8 cellular contexts compared by ENCODE assay signal in genomic region chr7:24979470-24979862, GRCh38. TPM values are rescaled to one million over a fixed set of nuclear protein-coding genes. Genes with fewer than 3 reads are reported as not detected.
DNase-seq lines count a peak whose midpoint lies in the region; ATAC-seq and TF ChIP-seq lines count a peak whose summit lies in the region.

No MANE protein-coding gene starts in this region.

- H2AFZ ChIP-seq in GM23248: peak overlapping the region; percentile 71

- H3K79me2 ChIP-seq in GM23248 (ENCODE audit: insufficient read depth): peaks cover 55% of the 10 kb centered on the region

- H3K9ac ChIP-seq in GM23248: peak overlapping the region; percentile 93

- peak overlapping the region; percentile 86 for H3K4me3 Mint-ChIP-seq in WTC11

- peaks cover 8% of the 10 kb centered on the region for H3K9me3 Mint-ChIP-seq in WTC11

- H3K4me1 ChIP-seq in GM23248 (ENCODE audit: insufficient read depth) (peaks cover 41% of the 10 kb centered on the region), left lung (peaks cover 0 to 28% of the 10 kb centered on the region in 2 donors)

- no peak overlapping the region for H3K27ac Mint-ChIP-seq in WTC11

- no peaks in the 10 kb centered on the region for H3K9me2 ChIP-seq in GM23248 (ENCODE audit: insufficient read depth)

- TF ChIP-seq CTCF in GM12864 (IDR thresholded peaks at IDR 0.05; ENCODE audit: low read depth, low read length, missing control alignments) (peak; percentile 46), LNCAP (IDR thresholded peaks at IDR 0.05) (peak; percentile 60), WTC11 (IDR thresholded peaks at IDR 0.05) (no peak), cardiac fibroblast (IDR thresholded peaks at IDR 0.05; ENCODE audit: low read depth, low read length) (peak; percentile 34), left lung (IDR thresholded peaks at IDR 0.05) (peak; percentile 13 to 19)

- H3K27me3 ChIP-seq in GM23248 (replicated peaks; ENCODE audit: insufficient read depth) (no peaks in the 10 kb centered on the region), left lung (peaks cover 0 to 39% of the 10 kb centered on the region in 2 donors)

- CTCF ChIA-PET in WTC11 (lab: Charles Lee): interaction anchor here (0.5 to 5.7 kb wide), 31 partner anchors 8 to 1266 kb away, joined by 3 to 41 read pairs (median 3); no protein-coding TSS in a partner anchor

- no peaks in the 10 kb centered on the region for H4K20me1 ChIP-seq in GM23248 (ENCODE audit: insufficient read depth)

- peaks cover 41% of the 10 kb centered on the region for H3F3A ChIP-seq in GM23248 (ENCODE audit: insufficient read depth)

- peak; percentile 47 for DNase-seq in GM12864 (ENCODE audit: low read depth)
- DNase-seq in GM23248: peak; percentile 89
- DNase-seq in WTC11 (ENCODE audit: low spot score): peak; percentile 83
- peak; percentile 66 to 78 for DNase-seq in cardiac fibroblast (ENCODE audit: low read depth in 2 of 2)
- DNase-seq in left lung: peak; percentile 77 to 90
- peak; percentile 66 to 74 for DNase-seq in stimulated activated CD4-positive, alpha-beta T cell treated with anti-CD3 and anti-CD28 coated beads, Interleukin-4, amount 100 ng/mL, for 4 hours
- DNase-seq in COLO829 (ENCODE audit: low spot score): no peak

- peak overlapping the region; percentile 86 for H3K4me2 ChIP-seq in GM23248 (ENCODE audit: unreplicated experiment)

- H3K36me3 Mint-ChIP-seq in WTC11: peaks cover 8% of the 10 kb centered on the region

- intact Hi-C loops in left lung (cut with DNase I): no loop called here

- H3K36me3 ChIP-seq in GM23248 (ENCODE audit: low read depth): no peaks in the 10 kb centered on the region
- H3K36me3 ChIP-seq in left lung: no peaks in the 10 kb centered on the region

- H3K4me3 ChIP-seq in GM12864 (ENCODE audit: low read depth, low read length) (peak overlapping the region; percentile 81), GM23248 (peak overlapping the region; percentile 95), cardiac fibroblast (replicated peaks in 1 of 2; ENCODE audit: low read depth in 2 of 2, low read length in 2 of 2) (peak overlapping the region; percentile 81 to 82), left lung (peak overlapping the region; percentile 55 to 84)

- WGBS in GM23248 (ENCODE audit: low coverage in 1 of 2, low lambda C conversion rate in 2 of 2, missing lambda C conversion rate in 2 of 2), 2 experiments: 1% methylated on average over 39 to 41 of the region's 42 CpGs

- H3K27me3 Mint-ChIP-seq in WTC11 (ENCODE audit: low read depth): peaks cover 47% of the 10 kb centered on the region

- H3K9me3 ChIP-seq in GM23248 (ENCODE audit: low read depth) (no peaks in the 10 kb centered on the region), left lung (no peaks in the 10 kb centered on the region)

- H3K27ac ChIP-seq in GM23248: peak overlapping the region; percentile 74
- H3K27ac ChIP-seq in left lung: peak overlapping the region; percentile 78 to 94

- peak; percentile 49 for ATAC-seq in WTC11
- ATAC-seq in left lung: peak; percentile 61

- POLR2A ChIA-PET in WTC11 (lab: Charles Lee): interaction anchor here (0.9 to 1.8 kb wide), 6 partner anchors 20 to 146 kb away, joined by 3 to 6 read pairs (median 4); partner anchors contain the start of gene CYCS

- H3K4me1 Mint-ChIP-seq in WTC11: peaks cover 65% of the 10 kb centered on the region

- in situ Hi-C loops in GM23248 (cut with MboI): no loop called here

TF ChIP-seq in WTC11, 78 proteins besides CTCF, POLR2A, EP300 and RAD21 (continues in another document):
- TF ChIP-seq CREM (CRISPR knock-in tag; IDR thresholded peaks at IDR 0.05) (no peak), ESRRA (CRISPR knock-in tag; IDR thresholded peaks at IDR 0.05; ENCODE audit: borderline replicate concordance) (peak; percentile 53; the same call in 1 of the 2 replicates), FOXP1 (CRISPR knock-in tag; IDR thresholded peaks at IDR 0.05; ENCODE audit: borderline replicate concordance) (no peak), GRHL2 (CRISPR knock-in tag; IDR thresholded peaks at IDR 0.05; ENCODE audit: insufficient replicate concordance, severe bottlenecking) (no peak), GTF2I (CRISPR knock-in tag; conservative IDR thresholded peaks at IDR 0.05) (no peak), ZNF263 (CRISPR knock-in tag; IDR thresholded peaks at IDR 0.05; ENCODE audit: low read depth) (no peak), ZNF138 (CRISPR knock-in tag; conservative IDR thresholded peaks at IDR 0.05) (no peak), ZNF317 (CRISPR knock-in tag; IDR thresholded peaks at IDR 0.05; ENCODE audit: borderline replicate concordance, low read depth) (no peak), ELF4 (CRISPR knock-in tag; IDR thresholded peaks at IDR 0.05; ENCODE audit: low read depth) (no peak), NR2C2 (CRISPR knock-in tag; IDR thresholded peaks at IDR 0.05) (no peak), EMX1 (CRISPR knock-in tag; IDR thresholded peaks at IDR 0.05) (no peak), MYBL2 (CRISPR knock-in tag; IDR thresholded peaks at IDR 0.05) (no peak), FOXJ3 (CRISPR knock-in tag; IDR thresholded peaks at IDR 0.05; ENCODE audit: borderline replicate concordance) (no peak), ZNF423 (CRISPR knock-in tag; IDR thresholded peaks at IDR 0.05) (no peak), RELA (CRISPR knock-in tag; IDR thresholded peaks at IDR 0.05; ENCODE audit: borderline replicate concordance) (peak; percentile 55; the same call in 1 of the 2 replicates), AR (CRISPR knock-in tag; IDR thresholded peaks at IDR 0.05) (no peak), MLX (CRISPR knock-in tag; IDR thresholded peaks at IDR 0.05) (no peak), GABPB1 (CRISPR knock-in tag; IDR thresholded peaks at IDR 0.05) (peak; percentile 51; the same call in 1 of the 2 replicates)
- TF ChIP-seq, protein P1, sequence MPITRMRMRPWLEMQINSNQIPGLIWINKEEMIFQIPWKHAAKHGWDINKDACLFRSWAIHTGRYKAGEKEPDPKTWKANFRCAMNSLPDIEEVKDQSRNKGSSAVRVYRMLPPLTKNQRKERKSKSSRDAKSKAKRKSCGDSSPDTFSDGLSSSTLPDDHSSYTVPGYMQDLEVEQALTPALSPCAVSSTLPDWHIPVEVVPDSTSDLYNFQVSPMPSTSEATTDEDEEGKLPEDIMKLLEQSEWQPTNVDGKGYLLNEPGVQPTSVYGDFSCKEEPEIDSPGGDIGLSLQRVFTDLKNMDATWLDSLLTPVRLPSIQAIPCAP (CRISPR knock-in tag; IDR thresholded peaks at IDR 0.05): no peak
- TF ChIP-seq, protein P2, sequence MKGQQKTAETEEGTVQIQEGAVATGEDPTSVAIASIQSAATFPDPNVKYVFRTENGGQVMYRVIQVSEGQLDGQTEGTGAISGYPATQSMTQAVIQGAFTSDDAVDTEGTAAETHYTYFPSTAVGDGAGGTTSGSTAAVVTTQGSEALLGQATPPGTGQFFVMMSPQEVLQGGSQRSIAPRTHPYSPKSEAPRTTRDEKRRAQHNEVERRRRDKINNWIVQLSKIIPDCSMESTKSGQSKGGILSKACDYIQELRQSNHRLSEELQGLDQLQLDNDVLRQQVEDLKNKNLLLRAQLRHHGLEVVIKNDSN (CRISPR knock-in tag; IDR thresholded peaks at IDR 0.05): no peak

RNA-seq across cellular contexts. Expression of gene OSBPL3, which starts 0.5 kb away (rescaled TPM):
- total RNA-seq in GM23248 (2014; rRNA removed; shearing (Covaris generic)): 25.8 and 28.2 TPM in 2 replicates
- 21.8 and 24.2 TPM in 2 replicates for polyA plus RNA-seq in GM23248 (2016; fragmentation: Nextera tagmentation; extraction: Ambion mirVana)
- total RNA-seq in WTC11 (2021) (16.0 to 20.2 TPM (median 17.1 TPM) in 3 replicates), left lung (10 to 100 TPM; 21.4 to 30.5 TPM)
